Comparison of ENCODE assay signal across 22 cellular contexts in the genomic region with DNA sequence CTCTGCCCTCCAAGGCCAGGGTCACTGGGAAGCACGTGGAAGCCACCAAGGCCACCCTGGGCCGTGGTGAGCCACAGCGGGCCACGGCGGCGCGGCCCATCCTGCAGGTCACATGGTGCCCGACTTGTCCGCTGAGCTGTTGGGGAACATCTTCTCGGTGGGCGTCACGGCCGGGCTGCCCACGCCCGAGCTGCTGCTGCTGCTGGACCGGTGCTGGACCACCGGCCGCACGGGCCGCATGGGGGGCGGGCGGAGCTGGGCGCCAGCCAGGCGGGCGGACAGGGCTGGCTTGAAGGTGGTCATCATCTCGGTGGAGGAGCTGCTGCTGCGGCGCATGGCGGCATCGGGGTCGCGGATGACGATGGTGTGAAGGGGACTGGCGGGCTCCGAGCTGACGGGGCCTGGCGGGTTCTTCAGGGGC.
"Had no signal": no experiment of that assay in that cellular context is flagged by ENCODE, and none has a peak within 500 bp of the region (broad histone marks: within the 10 kb centered on the region; RNA-seq: fewer than 3 reads in every experiment).

No MANE protein-coding gene starts in this region.

- H3K27me3 ChIP-seq: MG63, SJSA1 had no signal

- H3K9me3 ChIP-seq: MG63, SJSA1 had no signal

- H3K36me3 ChIP-seq: MG63, SJSA1 had no signal

- H3K4me3 ChIP-seq: MG63, SJSA1, SK-N-MC had no signal

- H3K27ac ChIP-seq: SJSA1, SK-N-MC had no signal

- FAIRE-seq: RCC 7860 had no signal

- DNase-seq: IMR-90, Karpas-422, KG1, MG63, NCI-H1092, NCI-H1105 treated with DMSO at 0.1 percent for 48 hours, NCI-H1417 treated with DMSO at 0.1 percent for 48 hours, NCI-H146, NCI-H1694 treated with DMSO at 0.1 percent for 48 hours, NCI-H1930, NCI-H2081, NCI-H2107, NCI-H2227 treated with DMSO at 0.1 percent for 48 hours, NCI-H524 treated with DMSO at 0.1 percent for 48 hours, NCI-H69, NCI-H774, Right ventricle myocardium superior, RPMI8226, SIG-M5 had no signal
